In genomic region chr2:64017811-64018714, GRCh38 we compare ENCODE assay signal across 8 cellular contexts. TPM values are rescaled to one million over a fixed set of nuclear protein-coding genes. Genes with fewer than 3 reads are reported as not detected.
DNase-seq lines count a peak whose midpoint lies in the region; FAIRE-seq and TF ChIP-seq lines count a peak whose summit lies in the region.

No MANE protein-coding gene starts in this region.

- H3K4me3 ChIP-seq in iPS-11a (ENCODE audit: low read depth, low read length) (peak overlapping the region; percentile 61), skeletal muscle cell (ENCODE audit: low read depth, low read length) (peak overlapping the region; percentile 76)

- TF ChIP-seq POLR2A in GM12892 (IDR thresholded peaks at IDR 0.05; ENCODE audit: low read depth, low read length): no peak

- H3K27ac ChIP-seq in angular gyrus (ENCODE audit: low read depth, low read length): peak overlapping the region; percentile 94

- FAIRE-seq in GM12892 (lab: Jason Lieb, UNC): peak; percentile 54

- DNase-seq in ACHN: peak; percentile 43
- no peak for DNase-seq in GM12892 (ENCODE audit: insufficient read length)
- DNase-seq in NCI-H446 treated with DMSO at 0.1 percent for 48 hours (lab: John Stamatoyannopoulos, UW): peak; percentile 9
- no peak for DNase-seq in skeletal muscle cell (ENCODE audit: low read depth)
- no peak for DNase-seq in islet precursor cell
- DNase-seq in activated effector memory CD4-positive, alpha-beta T cell treated with Interleukin-2 at 50 U/mL for 16 hours: no peak

- in situ Hi-C loops in ACHN (cut with HindIII; ENCODE audit: low pct_ligation_motif_present, low pct_unique_long_range_greater_than_20kb, low sequenced_read_pairs): no loop called here

RNA-seq across cellular contexts. Expression of gene VPS54, which starts 1.2 kb away (rescaled TPM):
- polyA plus RNA-seq in GM12892 (2012; ENCODE audit: missing spikeins): 10.5 TPM

Comparison
In these comparisons a context has a peak if more than half of its experiments do, and no peak if none do; other contexts are left out.
1. DNase-seq: peak in ACHN (single experiment) and NCI-H446 treated with DMSO at 0.1 percent for 48 hours (single experiment); none in GM12892 (single experiment), skeletal muscle cell (single experiment), islet precursor cell (single experiment) and activated effector memory CD4-positive, alpha-beta T cell treated with Interleukin-2 at 50 U/mL for 16 hours (single experiment).